In the genomic region with DNA sequence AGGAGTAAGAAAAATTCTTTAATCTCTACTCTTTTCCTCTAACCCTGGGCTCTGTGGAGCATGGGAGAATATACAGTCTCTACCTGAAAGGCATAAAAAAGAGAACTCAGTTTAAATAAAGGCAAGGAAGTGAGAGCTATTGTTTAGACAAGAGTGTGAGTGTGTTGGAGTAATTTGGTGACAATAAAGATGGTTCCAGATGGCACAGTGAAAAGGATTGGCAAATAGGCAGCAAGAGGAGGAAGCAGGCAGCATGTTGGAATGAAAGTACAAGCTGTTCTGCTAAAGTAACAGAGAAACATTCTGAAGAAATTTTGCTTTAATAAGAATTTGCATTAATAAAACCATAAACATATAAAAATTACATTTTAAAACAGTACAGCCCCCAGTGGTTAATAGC, we compare ENCODE assay signal across 16 cellular contexts.
"Had no signal": no experiment of that assay in that cellular context is flagged by ENCODE, and none has a peak within 500 bp of the region (broad histone marks: within the 10 kb centered on the region; RNA-seq: fewer than 3 reads in every experiment).

No MANE protein-coding gene starts in this region.

- DNase-seq: activated CD4-positive, alpha-beta T cell treated with anti-CD3 and anti-CD28 coated beads for 48 hours; activated naive CD4-positive, alpha-beta T cell; activated naive CD8-positive, alpha-beta T cell treated with anti-CD3 and anti-CD28 coated beads, Interleukin-2, amount 50 U/mL, for 24 hours; effector CD8-positive, alpha-beta T cell; hypothalamus; lower lobe of right lung; naive thymus-derived CD8-positive, alpha-beta T cell; small intestine; tibial artery had no signal

- H3K9me3 Mint-ChIP-seq: activated naive CD8-positive, alpha-beta T cell treated with anti-CD3 and anti-CD28 coated beads, Interleukin-2, amount 50 U/mL, for 24 hours; activated T-helper 1 cell treated with anti-CD3 and anti-CD28 coated beads, Interleukin-12 subunit alpha, Interleukin-12 subunit beta, Interleukin-2, Interleukin-4 antibody, amounts not matched to agents 30 ng/mL and 10 ng/mL and 1 ng/mL, durations not matched to agents 14 hours and 24 hours and 36 hours; naive thymus-derived CD8-positive, alpha-beta T cell; stimulated activated effector memory CD8-positive, alpha-beta T cell treated with anti-CD3 and anti-CD28 coated beads, Interleukin-12 subunit alpha, Interleukin-12 subunit beta, amount 100 ng/mL, for 72 hours had no signal

- H3K4me1 ChIP-seq: right atrium auricular region, tibial artery, vagina had no signal

- H3K4me3 Mint-ChIP-seq: activated naive CD8-positive, alpha-beta T cell treated with anti-CD3 and anti-CD28 coated beads, Interleukin-2, amount 50 U/mL, for 24 hours; activated T-helper 1 cell treated with anti-CD3 and anti-CD28 coated beads, Interleukin-12 subunit alpha, Interleukin-12 subunit beta, Interleukin-2, Interleukin-4 antibody, amounts not matched to agents 30 ng/mL and 10 ng/mL and 1 ng/mL, durations not matched to agents 14 hours and 24 hours and 36 hours; naive thymus-derived CD8-positive, alpha-beta T cell; stimulated activated effector memory CD8-positive, alpha-beta T cell treated with anti-CD3 and anti-CD28 coated beads, Interleukin-12 subunit alpha, Interleukin-12 subunit beta, amount 100 ng/mL, for 72 hours had no signal

- H3K27ac ChIP-seq: cardiac muscle cell, coronary artery, epithelial cell of prostate, lower lobe of right lung, right atrium auricular region, tibial artery, vagina had no signal

- H3K27ac Mint-ChIP-seq: activated naive CD8-positive, alpha-beta T cell treated with anti-CD3 and anti-CD28 coated beads, Interleukin-2, amount 50 U/mL, for 24 hours; activated T-helper 1 cell treated with anti-CD3 and anti-CD28 coated beads, Interleukin-12 subunit alpha, Interleukin-12 subunit beta, Interleukin-2, Interleukin-4 antibody, amounts not matched to agents 30 ng/mL and 10 ng/mL and 1 ng/mL, durations not matched to agents 14 hours and 24 hours and 36 hours; stimulated activated effector memory CD8-positive, alpha-beta T cell treated with anti-CD3 and anti-CD28 coated beads, Interleukin-12 subunit alpha, Interleukin-12 subunit beta, amount 100 ng/mL, for 72 hours had no signal

- H3K36me3 ChIP-seq: cardiac muscle cell, lower lobe of right lung, right atrium auricular region, tibial artery, vagina had no signal

- H3K9me3 ChIP-seq: lower lobe of right lung, right atrium auricular region, tibial artery, vagina had no signal

- H3K27me3 Mint-ChIP-seq: activated naive CD8-positive, alpha-beta T cell treated with anti-CD3 and anti-CD28 coated beads, Interleukin-2, amount 50 U/mL, for 24 hours; naive thymus-derived CD8-positive, alpha-beta T cell had no signal

- ATAC-seq: activated naive CD8-positive, alpha-beta T cell treated with anti-CD3 and anti-CD28 coated beads, Interleukin-2, amount 50 U/mL, for 24 hours; lower lobe of right lung; naive thymus-derived CD8-positive, alpha-beta T cell; stimulated activated effector memory CD8-positive, alpha-beta T cell treated with anti-CD3 and anti-CD28 coated beads, Interleukin-12 subunit alpha, Interleukin-12 subunit beta, amount 100 ng/mL, for 72 hours had no signal

- H3K4me1 Mint-ChIP-seq: activated naive CD8-positive, alpha-beta T cell treated with anti-CD3 and anti-CD28 coated beads, Interleukin-2, amount 50 U/mL, for 24 hours; stimulated activated effector memory CD8-positive, alpha-beta T cell treated with anti-CD3 and anti-CD28 coated beads, Interleukin-12 subunit alpha, Interleukin-12 subunit beta, amount 100 ng/mL, for 72 hours had no signal

- H3K4me3 ChIP-seq: cardiac muscle cell, coronary artery, lower lobe of right lung, right atrium auricular region, tibial artery, vagina had no signal

- H3K27me3 ChIP-seq: cardiac muscle cell, right atrium auricular region, tibial artery, vagina had no signal
